In genomic region chr3:71446260-71446659, GRCh38 we compare ENCODE assay signal across 17 cellular contexts.
A peak's percentile ranks its signal among the peaks of the same experiment; 100 is the strongest.
DNase-seq lines count a peak whose midpoint lies in the region; ATAC-seq and TF ChIP-seq lines count a peak whose summit lies in the region.
"Had no signal": no experiment of that assay in that cellular context is flagged by ENCODE, and none has a peak within 500 bp of the region (broad histone marks: within the 10 kb centered on the region; RNA-seq: fewer than 3 reads in every experiment).

No MANE protein-coding gene starts in this region.

- H3K4me3 ChIP-seq in OCI-LY7 (ENCODE audit: low read depth, low read length, poor library complexity, severe bottlenecking), result no peak overlapping the region
- H3K4me3 ChIP-seq: lung had no signal

- no peaks in the 10 kb centered on the region for H3K27me3 Mint-ChIP-seq in activated naive CD4-positive, alpha-beta T cell treated with anti-CD3 and anti-CD28 coated beads for 36 hours (ENCODE audit: low read depth)
- H3K27me3 Mint-ChIP-seq in dendritic cell treated with granulocyte-macrophage colony-stimulating factor and Interleukin-4, amounts not matched to agents 40 ng/mL and 50 ng/mL, for 4 days, result no peaks in the 10 kb centered on the region
- H3K27me3 Mint-ChIP-seq in stimulated activated memory B cell treated with anti-CD40 and anti-IgM and Interleukin-4, amounts not matched to agents 10 μg/mL and 1 μg/mL and 100 μg/mL, for 72 hours, result no peaks in the 10 kb centered on the region
- H3K27me3 Mint-ChIP-seq: activated CD4-positive, alpha-beta T cell treated with anti-CD3 and anti-CD28 coated beads, Interleukin-2, amount 10 ng/mL, durations not matched to agents 24 days and 14 days had no signal

- no TSS peak for BruUV-seq in OCI-LY7 (replicated peaks; lab: Mats Ljungman, UMichigan)

- no peak overlapping the region for H3K4me3 Mint-ChIP-seq in activated naive CD4-positive, alpha-beta T cell treated with anti-CD3 and anti-CD28 coated beads for 36 hours
- no peak overlapping the region for H3K4me3 Mint-ChIP-seq in dendritic cell treated with granulocyte-macrophage colony-stimulating factor and Interleukin-4, amounts not matched to agents 40 ng/mL and 50 ng/mL, for 4 days
- H3K4me3 Mint-ChIP-seq in stimulated activated memory B cell treated with anti-CD40 and anti-IgM and Interleukin-4, amounts not matched to agents 10 μg/mL and 1 μg/mL and 100 μg/mL, for 72 hours, result no peak overlapping the region
- H3K4me3 Mint-ChIP-seq: activated CD4-positive, alpha-beta T cell treated with anti-CD3 and anti-CD28 coated beads, Interleukin-2, amount 10 ng/mL, durations not matched to agents 24 days and 14 days had no signal

- no peak overlapping the region for H2AFZ ChIP-seq in OCI-LY7 (ENCODE audit: low read length)

- H3K9me3 Mint-ChIP-seq in activated naive CD4-positive, alpha-beta T cell treated with anti-CD3 and anti-CD28 coated beads for 36 hours, result peaks cover 3% of the 10 kb centered on the region
- no peaks in the 10 kb centered on the region for H3K9me3 Mint-ChIP-seq in dendritic cell treated with granulocyte-macrophage colony-stimulating factor and Interleukin-4, amounts not matched to agents 40 ng/mL and 50 ng/mL, for 4 days
- no peaks in the 10 kb centered on the region for H3K9me3 Mint-ChIP-seq in stimulated activated memory B cell treated with anti-CD40 and anti-IgM and Interleukin-4, amounts not matched to agents 10 μg/mL and 1 μg/mL and 100 μg/mL, for 72 hours

- POLR2A ChIA-PET in OCI-LY7 (lab: Charles Lee), result interaction anchor here (0.6 to 1.7 kb wide), 3 partner anchors 22 to 1687 kb away, joined by 3 to 12 read pairs (median 4); no protein-coding TSS in a partner anchor

- no peak for TF ChIP-seq CTCF in OCI-LY7 (conservative IDR thresholded peaks at IDR 0.05; ENCODE audit: low read length)

- no peak overlapping the region for H3K4me2 ChIP-seq in OCI-LY7 (ENCODE audit: low read length)

- CTCF ChIA-PET in activated naive CD4-positive, alpha-beta T cell treated with anti-CD3 and anti-CD28 coated beads for 36 hours (lab: Charles Lee), result interaction anchor here (0.6 kb wide), 1 partner anchor 315 kb away, joined by 4 read pairs; no protein-coding TSS in a partner anchor
- CTCF ChIA-PET in OCI-LY7 (lab: Charles Lee; ENCODE audit: unreplicated experiment), result no interaction called here

- H3K36me3 Mint-ChIP-seq in activated naive CD4-positive, alpha-beta T cell treated with anti-CD3 and anti-CD28 coated beads for 36 hours (ENCODE audit: low read depth), result peaks cover 6% of the 10 kb centered on the region
- no peaks in the 10 kb centered on the region for H3K36me3 Mint-ChIP-seq in dendritic cell treated with granulocyte-macrophage colony-stimulating factor and Interleukin-4, amounts not matched to agents 40 ng/mL and 50 ng/mL, for 4 days (ENCODE audit: low read depth)
- H3K36me3 Mint-ChIP-seq in stimulated activated memory B cell treated with anti-CD40 and anti-IgM and Interleukin-4, amounts not matched to agents 10 μg/mL and 1 μg/mL and 100 μg/mL, for 72 hours, result no peaks in the 10 kb centered on the region

- no peak for DNase-seq in activated naive CD4-positive, alpha-beta T cell treated with anti-CD3 and anti-CD28 coated beads for 36 hours
- DNase-seq in activated naive CD4-positive, alpha-beta T cell (lab: John Stamatoyannopoulos, UW), result no peak
- DNase-seq in OCI-LY7 (ENCODE audit: low spot score), result no peak
- no peak for DNase-seq in left colon
- DNase-seq in NCI-H187 treated with DMSO at 0.1 percent for 48 hours (lab: John Stamatoyannopoulos, UW), result no peak
- no peak for DNase-seq in NCI-H524 treated with DMSO at 0.1 percent for 48 hours (lab: John Stamatoyannopoulos, UW)
- DNase-seq: caudate nucleus, DMS53, foreskin melanocyte, GOT3, NCI-H2029, NCI-H748 treated with DMSO at 0.1 percent for 48 hours, right cardiac atrium had no signal

- peak overlapping the region; percentile 24 for H3K27ac ChIP-seq in OCI-LY7 (ENCODE audit: low read depth, low read length, poor library complexity, severe bottlenecking)

- peak overlapping the region; percentile 95 for H3K27ac Mint-ChIP-seq in activated naive CD4-positive, alpha-beta T cell treated with anti-CD3 and anti-CD28 coated beads for 36 hours
- H3K27ac Mint-ChIP-seq in dendritic cell treated with granulocyte-macrophage colony-stimulating factor and Interleukin-4, amounts not matched to agents 40 ng/mL and 50 ng/mL, for 4 days, result peak overlapping the region; percentile 98
- H3K27ac Mint-ChIP-seq in stimulated activated memory B cell treated with anti-CD40 and anti-IgM and Interleukin-4, amounts not matched to agents 10 μg/mL and 1 μg/mL and 100 μg/mL, for 72 hours, result peak overlapping the region; percentile 96

- no peaks in the 10 kb centered on the region for H3K9me2 ChIP-seq in OCI-LY7 (ENCODE audit: insufficient read depth, low read length)

- no peaks in the 10 kb centered on the region for H4K20me1 ChIP-seq in OCI-LY7 (ENCODE audit: insufficient read depth, low read length)

- peaks cover 100% of the 10 kb centered on the region for H3K4me1 ChIP-seq in OCI-LY7 (ENCODE audit: insufficient read depth, low read length, poor library complexity, severe bottlenecking)

- ATAC-seq in stimulated activated memory B cell treated with anti-CD40 and anti-IgM and Interleukin-4, amounts not matched to agents 10 μg/mL and 1 μg/mL and 100 μg/mL, for 72 hours, result no peak
- no peak for ATAC-seq in left colon
- ATAC-seq: right cardiac atrium had no signal

- intact Hi-C loops in activated naive CD4-positive, alpha-beta T cell treated with anti-CD3 and anti-CD28 coated beads for 36 hours (cut with micrococcal nuclease), result no loop called here
- intact Hi-C loops in OCI-LY7 (cut with micrococcal nuclease; ENCODE audit: unreplicated experiment), result no loop called here
- intact Hi-C loops in dendritic cell treated with granulocyte-macrophage colony-stimulating factor and Interleukin-4, amounts not matched to agents 40 ng/mL and 50 ng/mL, for 4 days (cut with micrococcal nuclease), result loop anchor here (10.0 kb wide), 1 partner anchor 381 kb away; no protein-coding TSS in a partner anchor
- intact Hi-C loops in left colon (cut with DNase I, micrococcal nuclease), result no loop called here

- H3K4me1 Mint-ChIP-seq in activated naive CD4-positive, alpha-beta T cell treated with anti-CD3 and anti-CD28 coated beads for 36 hours (ENCODE audit: low read depth), result peaks cover 89% of the 10 kb centered on the region
- H3K4me1 Mint-ChIP-seq in dendritic cell treated with granulocyte-macrophage colony-stimulating factor and Interleukin-4, amounts not matched to agents 40 ng/mL and 50 ng/mL, for 4 days (ENCODE audit: low read depth), result peaks cover 68% of the 10 kb centered on the region
- H3K4me1 Mint-ChIP-seq in stimulated activated memory B cell treated with anti-CD40 and anti-IgM and Interleukin-4, amounts not matched to agents 10 μg/mL and 1 μg/mL and 100 μg/mL, for 72 hours, result peaks cover 53% of the 10 kb centered on the region

- peaks cover 86% of the 10 kb centered on the region; the same call in 1 of the 2 replicates for H3K79me2 ChIP-seq in OCI-LY7 (ENCODE audit: insufficient read depth, low read depth, low read length)

- H3K9me3 ChIP-seq in OCI-LY7 (ENCODE audit: low read length), result no peaks in the 10 kb centered on the region

- H3K36me3 ChIP-seq in OCI-LY7 (ENCODE audit: insufficient read depth, low read length), result no peaks in the 10 kb centered on the region
